Comparison of ENCODE assay signal across 9 cellular contexts in genomic region chr17:77366558-77367245, GRCh38.
DNase-seq lines count a peak whose midpoint lies in the region; ATAC-seq and TF ChIP-seq lines count a peak whose summit lies in the region.
"Had no signal": no experiment of that assay in that cellular context is flagged by ENCODE, and none has a peak within 500 bp of the region (broad histone marks: within the 10 kb centered on the region; RNA-seq: fewer than 3 reads in every experiment).

No MANE protein-coding gene starts in this region.

- POLR2A ChIA-PET in GM10248 (lab: Yijun Ruan, JAX): interaction anchor here (1.1 kb wide), 1 partner anchor 131 kb away, joined by 3 read pairs; no protein-coding TSS in a partner anchor

- CTCF ChIA-PET in GM10248 (lab: Yijun Ruan, JAX): interaction anchor here (1.2 to 1.5 kb wide), 2 partner anchors 23 to 46 kb away, joined by 3 to 4 read pairs; no protein-coding TSS in a partner anchor

- TF ChIP-seq CTCF in GM10248 (IDR thresholded peaks at IDR 0.05; ENCODE audit: control extremely low read depth, extremely low read depth, low read depth, missing control alignments): no peak

- ATAC-seq in GM19397 (IDR thresholded peaks at IDR 0.05; ENCODE audit: unreplicated experiment): no peak
- ATAC-seq: K562 had no signal

- DNase-seq in GM10248 (ENCODE audit: extremely low spot score) (peak; percentile 60), NCI-H774 (lab: John Stamatoyannopoulos, UW) (peak; percentile 40), fibroblast of peridontal ligament (ENCODE audit: extremely low read depth) (peak; percentile 53), renal cortical epithelial cell (ENCODE audit: low read depth) (peak; percentile 46), NCI-H2107 treated with DMSO at 0.1 percent for 48 hours (lab: John Stamatoyannopoulos, UW; ENCODE audit: unreplicated experiment) (no peak), activated gamma-delta T cell treated with Interleukin-2 at 50 U/mL for 16 hours (no peak)
- no peak for DNase-seq in stimulated activated naive CD4-positive, alpha-beta T cell treated with Interleukin-2 at 50 U/mL for 16 hours (lab: John Stamatoyannopoulos, UW)

Comparison
In these comparisons a context has a peak if more than half of its experiments do, and no peak if none do; other contexts are left out.
1. DNase-seq: peak in GM10248 (single experiment), NCI-H774 (single experiment), fibroblast of peridontal ligament (single experiment) and renal cortical epithelial cell (single experiment); none in NCI-H2107 treated with DMSO at 0.1 percent for 48 hours (single experiment), stimulated activated naive CD4-positive, alpha-beta T cell treated with Interleukin-2 at 50 U/mL for 16 hours (single experiment) and activated gamma-delta T cell treated with Interleukin-2 at 50 U/mL for 16 hours (single experiment).